13 cellular contexts compared by ENCODE assay signal in the genomic region with DNA sequence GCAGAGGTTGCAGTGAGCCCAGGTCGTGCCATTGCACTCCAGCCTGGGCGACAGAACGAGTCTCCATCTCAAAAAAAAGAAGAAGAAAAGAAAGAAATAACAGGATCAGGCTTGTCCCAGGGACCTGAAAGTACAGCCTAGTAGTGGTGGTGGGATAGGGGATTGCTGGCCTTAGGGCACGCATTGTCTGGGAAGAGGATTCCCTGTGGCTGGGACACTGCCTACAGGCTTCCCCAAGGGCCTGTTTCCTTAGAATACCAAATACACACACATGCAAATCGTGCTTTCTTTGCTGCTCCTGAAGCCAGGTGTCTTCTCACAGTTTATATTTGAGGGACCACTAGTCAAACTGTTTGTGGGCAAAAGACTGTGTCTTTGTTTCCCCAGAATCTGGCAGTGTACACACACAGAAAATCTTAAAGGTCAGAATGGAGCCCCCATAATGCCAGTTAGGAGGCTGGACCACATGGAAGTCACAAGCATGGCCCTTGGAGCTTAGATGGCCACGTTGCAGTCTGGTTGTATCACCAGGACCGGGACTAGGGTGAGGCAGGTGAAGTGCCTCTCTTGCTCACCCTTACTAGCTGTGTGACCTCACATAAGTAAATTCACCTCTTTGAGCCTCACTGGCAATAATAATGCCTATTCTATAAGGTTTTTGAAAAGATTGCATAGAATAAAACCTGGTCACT. TPM values are rescaled to one million over a fixed set of nuclear protein-coding genes. Genes with fewer than 3 reads are reported as not detected.
DNase-seq lines count a peak whose midpoint lies in the region; ATAC-seq, FAIRE-seq and TF ChIP-seq lines count a peak whose summit lies in the region.
"Had no signal": no experiment of that assay in that cellular context is flagged by ENCODE, and none has a peak within 500 bp of the region (broad histone marks: within the 10 kb centered on the region; RNA-seq: fewer than 3 reads in every experiment).

No MANE protein-coding gene starts in this region.

- TF ChIP-seq RAD21 in HCT116 (IDR thresholded peaks at IDR 0.05; ENCODE audit: low read depth), result no peak

- TF ChIP-seq POLR2A in HCT116 (IDR thresholded peaks at IDR 0.05; ENCODE audit: borderline replicate concordance, extremely low read depth, insufficient read depth, insufficient read length), result no peak

- no peak for DNase-seq in HCT116 (ENCODE audit: low read depth, low spot score)
- DNase-seq in pancreas, result peak in 1 of 6 donors; percentile 4
- DNase-seq in SHP77 (lab: John Stamatoyannopoulos, UW), result no peak
- no peak for DNase-seq in inferior parietal cortex (ENCODE audit: extremely low spot score)
- no peak for DNase-seq in kidney
- DNase-seq: cortex of kidney, NCI-H526 treated with DMSO at 0.1 percent for 48 hours had no signal

- ATAC-seq in HCT116 (peak; percentile 49), esophagus mucosa (peak; percentile 30), pancreas (peak in 3 of 4 donors; percentile 19 to 30 (median 21))

- FAIRE-seq in pancreas (lab: Jason Lieb, UNC) (no peak), kidney (lab: Jason Lieb, UNC) (no peak)
- FAIRE-seq: bronchial epithelial cell had no signal

- H3K27ac ChIP-seq in DOHH2 (ENCODE audit: low read depth, low read length), result no peak overlapping the region
- 0 out of 2 replicates have a peak overlapping the region, but pooled peaks have one; percentile 10 for H3K27ac ChIP-seq in HCT116 (ENCODE audit: low read depth, low read length)
- H3K27ac ChIP-seq in pancreas, result no peak overlapping the region
- no peak overlapping the region for H3K27ac ChIP-seq in kidney (ENCODE audit: low read depth in 2 of 2, low read length in 2 of 2)
- H3K27ac ChIP-seq: left ventricle myocardium inferior, thoracic aorta had no signal

- no peaks in the 10 kb centered on the region for H4K20me1 ChIP-seq in DOHH2 (ENCODE audit: control insufficient read depth, insufficient read depth, low read depth, low read length)
- H4K20me1 ChIP-seq in HCT116 (ENCODE audit: insufficient read depth), result no peaks in the 10 kb centered on the region

- whole genome bisulfite sequencing in pancreas, 2 donors, result 74 to 76% methylated on average over 7 of the region's 7 CpGs

- H3K4me1 ChIP-seq in DOHH2 (ENCODE audit: control insufficient read depth, low read length) (peaks cover 26% of the 10 kb centered on the region), HCT116 (ENCODE audit: control insufficient read depth in 1 of 2, insufficient read depth in 2 of 2, low read length in 2 of 2) (peaks cover 0 to 3% of the 10 kb centered on the region in 2 experiments; a peak in 1 of 4 replicates), pancreas (no peaks in the 10 kb centered on the region), kidney (ENCODE audit: control insufficient read depth in 1 of 2, insufficient read depth in 1 of 2, low read depth in 1 of 2, low read length in 2 of 2) (no peaks in the 10 kb centered on the region)
- H3K4me1 ChIP-seq: left ventricle myocardium inferior had no signal

- no peak overlapping the region for H2AFZ ChIP-seq in HCT116 (ENCODE audit: low read depth, low read length, poor library complexity, severe bottlenecking)

- POLR2A ChIA-PET in HCT116 (lab: Charles Lee), result interaction anchor here (0.9 to 1.4 kb wide), 9 partner anchors 8 to 152 kb away, joined by 3 to 9 read pairs (median 4); a partner anchor contains a TSS

- no peaks in the 10 kb centered on the region for H3K9me2 ChIP-seq in DOHH2 (replicated peaks; ENCODE audit: control insufficient read depth, low read length)
- H3K9me2 ChIP-seq in HCT116 (ENCODE audit: insufficient read depth), result no peaks in the 10 kb centered on the region

- RAD21 ChIA-PET in HCT116 (lab: Charles Lee; ENCODE audit: low non-redundant PET in 1 of 2, low total read pairs in 2 of 2, uncharacterized antibody in 2 of 2, unreplicated experiment in 2 of 2), result interaction anchor here (0.5 to 2.3 kb wide), 9 partner anchors 12 to 140 kb away, joined by 3 to 31 read pairs (median 5); no protein-coding TSS in a partner anchor

- no peaks in the 10 kb centered on the region for H3K79me2 ChIP-seq in DOHH2 (ENCODE audit: control insufficient read depth, low read length)
- no peaks in the 10 kb centered on the region for H3K79me2 ChIP-seq in HCT116 (ENCODE audit: insufficient read depth, low read length)

- H3K36me3 ChIP-seq in DOHH2 (ENCODE audit: control insufficient read depth, low read length), result no peaks in the 10 kb centered on the region
- no peaks in the 10 kb centered on the region for H3K36me3 ChIP-seq in HCT116 (ENCODE audit: control insufficient read depth in 1 of 2, insufficient read depth in 2 of 2, low read length in 2 of 2)
- H3K36me3 ChIP-seq in pancreas, result no peaks in the 10 kb centered on the region
- H3K36me3 ChIP-seq in kidney (ENCODE audit: control insufficient read depth in 1 of 2, insufficient read depth in 2 of 2, low read length in 2 of 2), result no peaks in the 10 kb centered on the region
- H3K36me3 ChIP-seq: left ventricle myocardium inferior, thoracic aorta had no signal

- TF ChIP-seq CTCF in DOHH2 (IDR thresholded peaks at IDR 0.05; ENCODE audit: low read depth, low read length, poor library complexity, severe bottlenecking) (no peak), HCT116 (IDR thresholded peaks at IDR 0.05 in 2 of 3, conservative IDR thresholded peaks at IDR 0.05 in 1 of 3; ENCODE audit: borderline replicate concordance in 1 of 3, insufficient read depth in 1 of 3, low read depth in 2 of 3, low read length in 2 of 3) (no peak), pancreas (IDR thresholded peaks at IDR 0.05) (no peak), kidney (IDR thresholded peaks at IDR 0.05; ENCODE audit: borderline replicate concordance, extremely low read depth, insufficient read depth) (no peak)

- H3K4me2 ChIP-seq in DOHH2 (ENCODE audit: low read length) (peak overlapping the region; percentile 9; the same call in 1 of the 2 replicates), HCT116 (ENCODE audit: low read length) (no peak overlapping the region)

- CTCF ChIA-PET in HCT116 (lab: Charles Lee), result interaction anchor here (0.7 to 4.9 kb wide), 30 partner anchors 8 to 420 kb away, joined by 3 to 114 read pairs (median 6); a partner anchor contains a TSS

- intact Hi-C loops in HCT116 (cut with micrococcal nuclease), result loop anchor here (1.0 kb wide), 1 partner anchor 44 kb away; no protein-coding TSS in a partner anchor
- intact Hi-C loops in pancreas (cut with DNase I), result no loop called here
- intact Hi-C loops in kidney (cut with DNase I), result loop anchor here (5.0 kb wide), 1 partner anchor 41 kb away; no protein-coding TSS in a partner anchor

- BruUV-seq in HCT116 (replicated peaks; lab: Mats Ljungman, UMichigan), result no TSS peak

- peaks cover 7% of the 10 kb centered on the region; the same call in 1 of the 2 replicates for H3F3A ChIP-seq in DOHH2 (ENCODE audit: control insufficient read depth, insufficient read depth)

- H3K9ac ChIP-seq in HCT116 (ENCODE audit: low read length) (no peak overlapping the region), kidney (ENCODE audit: low read length in 2 of 2) (no peak overlapping the region)

- H3K4me3 ChIP-seq in DOHH2 (ENCODE audit: low read length) (no peak overlapping the region), HCT116 (replicated peaks in 1 of 2; ENCODE audit: low read depth in 1 of 2, low read length in 2 of 2) (no peak overlapping the region), pancreas (no peak overlapping the region), kidney (ENCODE audit: low read length in 2 of 2) (no peak overlapping the region)
- H3K4me3 ChIP-seq: left ventricle myocardium inferior, thoracic aorta had no signal

- no peaks in the 10 kb centered on the region for H3K27me3 ChIP-seq in DOHH2 (ENCODE audit: control insufficient read depth, low read length)
- H3K27me3 ChIP-seq in HCT116 (ENCODE audit: insufficient read depth, low read length), result no peaks in the 10 kb centered on the region
- H3K27me3 ChIP-seq in pancreas, result no peaks in the 10 kb centered on the region

- H3K9me3 ChIP-seq in DOHH2 (ENCODE audit: control insufficient read depth, insufficient read depth, low read length) (no peaks in the 10 kb centered on the region), HCT116 (ENCODE audit: control insufficient read depth in 1 of 2, insufficient read depth in 1 of 2, low read depth in 1 of 2, low read length in 2 of 2) (no peaks in the 10 kb centered on the region), pancreas (no peaks in the 10 kb centered on the region), kidney (ENCODE audit: control insufficient read depth in 1 of 2, low read length in 2 of 2) (no peaks in the 10 kb centered on the region)
- H3K9me3 ChIP-seq: left ventricle myocardium inferior, thoracic aorta had no signal

TF ChIP-seq in HCT116, 20 proteins besides CTCF, POLR2A, EP300 and RAD21 (continues in another document):
- no peak for TF ChIP-seq TCF7L2 (IDR thresholded peaks at IDR 0.05; ENCODE audit: borderline replicate concordance, extremely low read depth, insufficient read depth, insufficient read length)
- TF ChIP-seq EZH2 (IDR thresholded peaks at IDR 0.05), result no peak

RNA-seq across cellular contexts. Expression of a gene that starts 12.7 kb away (rescaled TPM):
- 19.7 TPM for total RNA-seq in HCT116 (2021; ENCODE audit: unreplicated experiment)
- polyA plus RNA-seq in HCT116 (2012), result 9.9 and 11.9 TPM in 2 replicates
- 31.5 TPM for total RNA-seq in esophagus mucosa
- 10 to 100 TPM; 17.9 to 37.4 (median 24.1) TPM for total RNA-seq in pancreas
- 10 to 100 TPM; 24.7 to 32.4 TPM for polyA plus RNA-seq in pancreas
- 37.8 TPM for total RNA-seq in kidney
- 29.9 TPM for polyA plus RNA-seq in kidney (ENCODE audit: insufficient read depth, low read depth, low replicate concordance)
- total RNA-seq: activated T-helper 2 cell treated with anti-CD3 and anti-CD28 coated beads, Interferon-gamma antibody, Interleukin-2, Interleukin-4, amounts not matched to agents 10 μg/mL and 5 μg/mL and 100 μg/mL, durations not matched to agents 14 hours and 24 hours and 36 hours had no signal

RNA-seq across cellular contexts. Expression of a gene that starts 34.4 kb away (rescaled TPM):
- total RNA-seq in HCT116 (2021; ENCODE audit: unreplicated experiment) (16.3 TPM), esophagus mucosa (13.9 TPM), pancreas (under 1 TPM in 4 of 6 donors, not detected in 2; 0.14 to 0.40 (median 0.20) TPM), kidney (0.50 TPM)
- 4.0 and 5.3 TPM in 2 replicates for polyA plus RNA-seq in HCT116 (2012)
- polyA plus RNA-seq in pancreas (under 1 TPM; 0.04 to 0.05 TPM), kidney (ENCODE audit: insufficient read depth, low read depth, low replicate concordance) (not detected)

Comparison
In these comparisons a context has a peak if more than half of its experiments do, and no peak if none do; other contexts are left out.
1. intact Hi-C loops: an anchor here in HCT116 (1.0 kb wide) and kidney (5.0 kb wide); none called in pancreas.